In genomic region chr2:198374375-198375072, GRCh38 we compare ENCODE assay signal across 8 cellular contexts.
DNase-seq lines count a peak whose midpoint lies in the region; ATAC-seq, FAIRE-seq and TF ChIP-seq lines count a peak whose summit lies in the region.

No MANE protein-coding gene starts in this region.

- peak; percentile 69 for ATAC-seq in HepG2
- no peak for ATAC-seq in GM19467 (IDR thresholded peaks at IDR 0.05; ENCODE audit: unreplicated experiment)
- no peak for ATAC-seq in GM19351 (IDR thresholded peaks at IDR 0.05; ENCODE audit: unreplicated experiment)

- CTCF ChIA-PET in HepG2 (lab: Yijun Ruan, JAX; ENCODE audit: low intra/inter-chr PET ratio, low total read pairs), result interaction anchor here (1.7 kb wide), 1 partner anchor 1115 kb away, joined by 4 read pairs; no protein-coding TSS in a partner anchor

- no peak overlapping the region for H3K9ac ChIP-seq in HepG2 (ENCODE audit: insufficient read depth, low read depth, low read length)

- peak; percentile 73 for TF ChIP-seq CTCF in HepG2 (CRISPR knock-in tag; IDR thresholded peaks at IDR 0.05)
- peak in 3 of 4 experiments; percentile 21 to 26 (median 22) for TF ChIP-seq CTCF in uterus (IDR thresholded peaks at IDR 0.05)

- BruUV-seq in HepG2 (replicated peaks; lab: Mats Ljungman, UMichigan), result no TSS peak

- no peak overlapping the region for H3K4me2 ChIP-seq in HepG2 (ENCODE audit: low read depth, low read length)

- no peaks in the 10 kb centered on the region for H3K79me2 ChIP-seq in HepG2 (ENCODE audit: insufficient read depth, low read length)

- H3K36me3 ChIP-seq in H7 (replicated peaks; ENCODE audit: control insufficient read depth, insufficient read depth, low read length) (no peaks in the 10 kb centered on the region), HepG2 (replicated peaks in 1 of 2; ENCODE audit: control insufficient read depth in 1 of 2, insufficient read depth in 2 of 2, low read length in 2 of 2) (no peaks in the 10 kb centered on the region), uterus (no peaks in the 10 kb centered on the region)

- WGBS in HepG2 (ENCODE audit: low lambda C conversion rate), result 2% methylated on average over 3 of the region's 3 CpGs

- H3K27me3 ChIP-seq in H7 (ENCODE audit: control insufficient read depth, insufficient read depth, low read length) (no peaks in the 10 kb centered on the region), HepG2 (ENCODE audit: control insufficient read depth in 1 of 2, insufficient read depth in 2 of 2, low read length in 2 of 2) (no peaks in the 10 kb centered on the region), uterus (no peaks in the 10 kb centered on the region)

- H2AFZ ChIP-seq in HepG2 (ENCODE audit: low read length), result no peak overlapping the region

- in situ Hi-C loops in HepG2 (cut with HindIII; ENCODE audit: extremely low pct_ligation_motif_present, low pct_unique_long_range_greater_than_20kb), result no loop called here

- H3K27ac ChIP-seq in HepG2 (ENCODE audit: extremely low read length, insufficient read depth, low read length) (no peak overlapping the region), uterus (no peak overlapping the region)

- H3K4me1 ChIP-seq in HepG2 (ENCODE audit: insufficient read depth, low read length) (no peaks in the 10 kb centered on the region), uterus (no peaks in the 10 kb centered on the region)

- TF ChIP-seq POLR2A in HepG2 (IDR thresholded peaks at IDR 0.05; ENCODE audit: insufficient read depth in 1 of 2, low read depth in 2 of 2, low read length in 2 of 2) (no peak), uterus (IDR thresholded peaks at IDR 0.05) (no peak)

- H3K4me3 ChIP-seq in H7 (ENCODE audit: insufficient read depth, low read depth, low read length) (no peak overlapping the region), HepG2 (replicated peaks in 1 of 3; ENCODE audit: insufficient read depth in 1 of 3, low read depth in 2 of 3, low read length in 3 of 3) (no peak overlapping the region), uterus (no peak overlapping the region)

- DNase-seq in COLO829 (ENCODE audit: low spot score) (peak; percentile 48), H7 (peak; percentile 3), NCI-H748 (lab: John Stamatoyannopoulos, UW; ENCODE audit: unreplicated experiment) (peak; percentile 77), astrocyte of the hippocampus (ENCODE audit: low read depth, low spot score) (peak; percentile 77), HepG2 (ENCODE audit: low spot score) (peak; percentile 51), uterus (no peak)

- POLR2A ChIA-PET in HepG2 (lab: Yijun Ruan, JAX), result no interaction called here

- H4K20me1 ChIP-seq in HepG2 (ENCODE audit: insufficient read depth, low read length), result no peaks in the 10 kb centered on the region

- intact Hi-C loops in HepG2 (cut with micrococcal nuclease; ENCODE audit: unreplicated experiment), result loop anchor here (5.0 kb wide), 1 partner anchor 1113 kb away; no protein-coding TSS in a partner anchor
- intact Hi-C loops in uterus (cut with DNase I; ENCODE audit: low total_unique reads), result no loop called here

- TF ChIP-seq EP300 in HepG2 (IDR thresholded peaks at IDR 0.05; ENCODE audit: low read depth in 2 of 2, low read length in 2 of 2), result no peak
- TF ChIP-seq EP300 in HepG2 (CRISPR knock-in tag; IDR thresholded peaks at IDR 0.05; ENCODE audit: borderline replicate concordance), result no peak

- H3K9me3 ChIP-seq in HepG2 (ENCODE audit: low read length) (no peaks in the 10 kb centered on the region), uterus (no peaks in the 10 kb centered on the region)

- FAIRE-seq in HepG2 (lab: Jason Lieb, UNC), result peak; percentile 67

- TF ChIP-seq RAD21 in HepG2 (CRISPR knock-in tag; IDR thresholded peaks at IDR 0.05), result no peak

TF ChIP-seq in HepG2, 621 proteins besides CTCF, POLR2A, EP300 and RAD21:
- TF ChIP-seq STAG1 (CRISPR knock-in tag; IDR thresholded peaks at IDR 0.05), result peak; percentile 62
- TF ChIP-seq TEAD3 (CRISPR knock-in tag; optimal IDR thresholded peaks at IDR 0.05; ENCODE audit: borderline replicate concordance), result peak; percentile 83
- TF ChIP-seq, protein P1, sequence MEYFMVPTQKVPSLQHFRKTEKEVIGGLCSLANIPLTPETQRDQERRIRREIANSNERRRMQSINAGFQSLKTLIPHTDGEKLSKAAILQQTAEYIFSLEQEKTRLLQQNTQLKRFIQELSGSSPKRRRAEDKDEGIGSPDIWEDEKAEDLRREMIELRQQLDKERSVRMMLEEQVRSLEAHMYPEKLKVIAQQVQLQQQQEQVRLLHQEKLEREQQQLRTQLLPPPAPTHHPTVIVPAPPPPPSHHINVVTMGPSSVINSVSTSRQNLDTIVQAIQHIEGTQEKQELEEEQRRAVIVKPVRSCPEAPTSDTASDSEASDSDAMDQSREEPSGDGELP (IDR thresholded peaks at IDR 0.05; ENCODE audit: borderline replicate concordance, low read depth), result no peak

Comparison
In these comparisons a context has a peak if more than half of its experiments do, and no peak if none do; other contexts are left out.
1. DNase-seq: peak in COLO829 (single experiment), H7 (single experiment), NCI-H748 (single experiment), astrocyte of the hippocampus (single experiment) and HepG2 (single experiment); none in uterus (0 of 2).